Comparison of ENCODE assay signal across 12 cellular contexts in the genomic region with DNA sequence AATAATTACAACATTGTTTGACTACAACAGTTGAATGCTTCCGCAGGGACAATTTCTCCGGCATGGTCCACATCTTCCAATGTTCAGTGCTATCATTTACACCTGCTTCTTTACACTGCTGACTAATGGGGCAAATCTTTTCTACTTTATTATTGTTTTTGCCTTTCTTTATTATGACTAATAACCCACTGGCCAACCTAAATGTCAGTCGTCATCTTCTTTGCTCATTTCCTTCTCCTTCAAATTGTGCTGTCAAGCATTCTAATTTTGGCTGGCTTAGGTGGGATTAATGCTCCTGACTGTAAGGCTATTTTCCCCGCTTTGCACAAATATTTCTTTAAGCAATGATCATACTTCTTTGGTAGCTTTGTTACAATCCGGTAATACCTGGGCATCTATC.
DNase-seq lines count a peak whose midpoint lies in the region; FAIRE-seq and TF ChIP-seq lines count a peak whose summit lies in the region.
"Had no signal": no experiment of that assay in that cellular context is flagged by ENCODE, and none has a peak within 500 bp of the region (broad histone marks: within the 10 kb centered on the region; RNA-seq: fewer than 3 reads in every experiment).

No MANE protein-coding gene starts in this region.

- dilution Hi-C loops in keratinocyte (cut with MboI; ENCODE audit: extremely low pct_ligation_motif_present, low sequenced_read_pairs), result no loop called here

- H3K27me3 ChIP-seq in brain microvascular endothelial cell (replicated peaks) (no peaks in the 10 kb centered on the region), keratinocyte (ENCODE audit: control insufficient read depth, extremely low read depth, insufficient read depth, low read length) (no peaks in the 10 kb centered on the region), transverse colon (no peaks in the 10 kb centered on the region)

- H3K9me3 ChIP-seq in keratinocyte (ENCODE audit: control insufficient read depth, low read depth, low read length), result no peaks in the 10 kb centered on the region
- no peaks in the 10 kb centered on the region for H3K9me3 ChIP-seq in transverse colon

- WGBS in transverse colon (ENCODE audit: low coverage in 1 of 2), 2 donors, result 87 to 94% methylated on average over 5 of the region's 5 CpGs

- no peaks in the 10 kb centered on the region for H3K79me2 ChIP-seq in keratinocyte (ENCODE audit: control insufficient read depth, insufficient read depth, low read length)

- H3K9me1 ChIP-seq in keratinocyte (ENCODE audit: control insufficient read depth, extremely low read depth, insufficient read depth, low read length), result no peaks in the 10 kb centered on the region

- FAIRE-seq in keratinocyte (lab: Jason Lieb, UNC), result peak; percentile 23

- no peaks in the 10 kb centered on the region for H4K20me1 ChIP-seq in keratinocyte (ENCODE audit: control insufficient read depth, extremely low read depth, insufficient read depth, low read length)

- TF ChIP-seq POLR2A in transverse colon (IDR thresholded peaks at IDR 0.05), result no peak

- H3K4me2 ChIP-seq in keratinocyte (ENCODE audit: control insufficient read depth, extremely low read depth, insufficient read depth, low read depth, low read length), result peak overlapping the region; percentile 40

- H3K4me1 ChIP-seq in keratinocyte (ENCODE audit: control insufficient read depth, extremely low read depth, insufficient read depth, low read length), result peaks cover 41% of the 10 kb centered on the region
- peaks cover 9 to 36% (median 17%) of the 10 kb centered on the region in 4 donors for H3K4me1 ChIP-seq in transverse colon

- in situ Hi-C loops in brain microvascular endothelial cell (cut with HindIII; ENCODE audit: low pct_ligation_motif_present, low sequenced_read_pairs) (no loop called here), transverse colon (cut with MboI; ENCODE audit: low pct_ligation_motif_present in 1 of 4, low pct_unique_long_range_greater_than_20kb in 1 of 4, low sequenced_read_pairs in 3 of 4) (no loop called here)

- DNase-seq in LHCN-M2 (ENCODE audit: low read depth) (peak; percentile 81), brain microvascular endothelial cell (peak; percentile 40), keratinocyte (ENCODE audit: low read depth, low spot score) (no peak), transverse colon (no peak), NCI-H187 (lab: John Stamatoyannopoulos, UW) (no peak), NCI-H187 treated with DMSO at 0.1 percent for 48 hours (lab: John Stamatoyannopoulos, UW) (no peak), anterior cingulate cortex (lab: John Stamatoyannopoulos, UW) (no peak)
- DNase-seq: activated CD4-positive, CD25-positive, alpha-beta regulatory T cell; amniotic stem cell; COR-L47; NCI-H1436; NCI-H748 treated with DMSO at 0.1 percent for 48 hours had no signal

- peak overlapping the region; percentile 71 for H3K27ac ChIP-seq in brain microvascular endothelial cell
- H3K27ac ChIP-seq in keratinocyte (ENCODE audit: control insufficient read depth, insufficient read depth, low read length), result peak overlapping the region; percentile 73
- peak overlapping the region; percentile 44 to 56 (median 54) for H3K27ac ChIP-seq in transverse colon

- H2AFZ ChIP-seq in keratinocyte (ENCODE audit: control insufficient read depth, low read length), result no peak overlapping the region

- intact Hi-C loops in transverse colon (cut with DNase I; ENCODE audit: low total_unique reads), result no loop called here

- TF ChIP-seq CTCF in brain microvascular endothelial cell (IDR thresholded peaks at IDR 0.05; ENCODE audit: low read depth, low read length, missing control alignments) (no peak), keratinocyte (optimal IDR thresholded peaks at IDR 0.05 in 1 of 3, IDR thresholded peaks at IDR 0.05 in 1 of 3, conservative IDR thresholded peaks at IDR 0.05 in 1 of 3; ENCODE audit: extremely low read depth in 1 of 3, insufficient read depth in 2 of 3, low read length in 3 of 3) (no peak), transverse colon (IDR thresholded peaks at IDR 0.05) (no peak)

- H3K9ac ChIP-seq in keratinocyte (ENCODE audit: control insufficient read depth, extremely low read depth, insufficient read depth, low read length), result no peak overlapping the region

- TF ChIP-seq EP300 in transverse colon (IDR thresholded peaks at IDR 0.05; ENCODE audit: low read depth), result no peak

- H3K36me3 ChIP-seq in brain microvascular endothelial cell (replicated peaks) (no peaks in the 10 kb centered on the region), keratinocyte (ENCODE audit: control insufficient read depth in 2 of 2, extremely low read depth in 1 of 2, insufficient read depth in 2 of 2, low read length in 2 of 2) (no peaks in the 10 kb centered on the region), transverse colon (no peaks in the 10 kb centered on the region)

- no peak overlapping the region for H3K4me3 ChIP-seq in brain microvascular endothelial cell (ENCODE audit: low read depth, low read length)
- H3K4me3 ChIP-seq in keratinocyte (ENCODE audit: control insufficient read depth in 2 of 3, extremely low read depth in 1 of 3, insufficient read depth in 2 of 3, low read depth in 1 of 3, low read length in 3 of 3), result no peak overlapping the region
- no peak overlapping the region for H3K4me3 ChIP-seq in transverse colon

Comparison
In these comparisons a context has a peak if more than half of its experiments do, and no peak if none do; other contexts are left out.
1. DNase-seq: peak in LHCN-M2 (single experiment) and brain microvascular endothelial cell (single experiment); none in keratinocyte (single experiment), transverse colon (single experiment), NCI-H187 (0 of 2), NCI-H187 treated with DMSO at 0.1 percent for 48 hours (single experiment) and anterior cingulate cortex (0 of 58).
2. Peak in every context shown above with its lines, with median percentiles within 50 percentile points of each other: H3K27ac ChIP-seq.